ENCODE assay signal across 2 cellular contexts in genomic region chr5:51378415-51378777, GRCh38.
TF ChIP-seq lines count a peak whose summit lies in the region.

No MANE protein-coding gene starts in this region.

TF ChIP-seq in IMR-90, 13 proteins besides CTCF, POLR2A, EP300 and RAD21 (continued from another document):
- TF ChIP-seq MXI1 (IDR thresholded peaks at IDR 0.05; ENCODE audit: borderline replicate concordance, low read depth, low read length), result no peak
- TF ChIP-seq RFX5 (IDR thresholded peaks at IDR 0.05; ENCODE audit: low read depth, low read length), result no peak
- no peak for TF ChIP-seq SMC3 (IDR thresholded peaks at IDR 0.05; ENCODE audit: low read depth, low read length)
- no peak for TF ChIP-seq CHD1 (IDR thresholded peaks at IDR 0.05; ENCODE audit: low read depth, low read length)
- TF ChIP-seq ELK1 (IDR thresholded peaks at IDR 0.05; ENCODE audit: borderline replicate concordance, low read depth, low read length), result no peak
- TF ChIP-seq BHLHE40 (IDR thresholded peaks at IDR 0.05; ENCODE audit: low read depth, low read length), result no peak
- no peak for TF ChIP-seq MAZ (IDR thresholded peaks at IDR 0.05; ENCODE audit: borderline replicate concordance, low read depth, low read length)
- no peak for TF ChIP-seq FOS (IDR thresholded peaks at IDR 0.05; ENCODE audit: low read depth, low read length)
- no peak for TF ChIP-seq USF2 (IDR thresholded peaks at IDR 0.05; ENCODE audit: low read depth, low read length)
- no peak for TF ChIP-seq RCOR1 (IDR thresholded peaks at IDR 0.05; ENCODE audit: insufficient replicate concordance, low read length)

TF ChIP-seq in WTC11, 78 proteins besides CTCF, POLR2A, EP300 and RAD21:
- TF ChIP-seq ZNF281 (CRISPR knock-in tag; IDR thresholded peaks at IDR 0.05), result peak; percentile 34; the same call in 1 of the 2 replicates
- no peak for TF ChIP-seq RORB (CRISPR knock-in tag; IDR thresholded peaks at IDR 0.05)
TF ChIP-seq in WTC11: peak in this region for 1.
